ENCODE assay signal across 1 cellular context in genomic region chr3:154540950-154541604, GRCh38.
TF ChIP-seq lines count a peak whose summit lies in the region.

No MANE protein-coding gene starts in this region.

TF ChIP-seq in GM12878, 131 proteins besides CTCF, POLR2A, EP300 and RAD21 (continued from another document):
- TF ChIP-seq CUX1 (IDR thresholded peaks at IDR 0.05; ENCODE audit: insufficient replicate concordance, low read depth, low read length) (no peak), FOS (IDR thresholded peaks at IDR 0.05; ENCODE audit: borderline replicate concordance, extremely low read depth, insufficient read length) (no peak), RFX5 (IDR thresholded peaks at IDR 0.05; ENCODE audit: low read depth, low read length) (no peak), SPI1 (IDR thresholded peaks at IDR 0.05; ENCODE audit: borderline replicate concordance, insufficient read depth, low read depth, low read length) (peak; percentile 17; the same call in 1 of the 2 replicates)
